Comparison of ENCODE assay signal across 1 cellular context in the genomic region with DNA sequence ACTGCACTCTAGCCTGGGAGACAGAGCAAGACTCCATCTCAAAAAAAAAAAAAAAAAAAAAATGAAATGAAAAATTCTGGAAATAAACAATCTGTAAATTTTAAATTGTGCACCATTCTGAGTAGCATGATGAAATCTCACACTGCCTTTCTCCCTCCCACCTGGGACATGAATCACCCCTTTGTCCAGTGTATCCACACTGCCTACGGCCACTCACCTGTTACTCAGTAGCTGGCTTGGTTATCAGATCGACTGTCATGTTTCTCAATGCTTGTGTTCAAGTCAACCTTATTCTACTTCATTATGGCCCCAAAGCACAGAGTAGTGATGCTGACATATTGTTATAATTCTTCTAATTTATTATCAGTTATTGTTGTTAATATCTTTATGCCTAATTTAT.
TF ChIP-seq lines count a peak whose summit lies in the region.

No MANE protein-coding gene starts in this region.

TF ChIP-seq in SK-N-SH, 30 proteins besides CTCF, POLR2A, EP300 and RAD21 (continued from another document):
- no peak for TF ChIP-seq PBX3 (IDR thresholded peaks at IDR 0.05)
